8 cellular contexts compared by ENCODE assay signal in genomic region chr19:13163609-13164364, GRCh38. TPM values are rescaled to one million over a fixed set of nuclear protein-coding genes. Genes with fewer than 3 reads are reported as not detected.
DNase-seq lines count a peak whose midpoint lies in the region; ATAC-seq, FAIRE-seq and TF ChIP-seq lines count a peak whose summit lies in the region.

No MANE protein-coding gene starts in this region.

- H3K27ac Mint-ChIP-seq in WTC11 = peak overlapping the region; percentile 100
- peak overlapping the region; percentile 91 for H3K27ac Mint-ChIP-seq in stimulated activated effector memory CD8-positive, alpha-beta T cell treated with anti-CD3 and anti-CD28 coated beads, Interleukin-12 subunit alpha, Interleukin-12 subunit beta, amount 100 ng/mL, for 72 hours

- TF ChIP-seq CTCF in MM.1S (IDR thresholded peaks at IDR 0.05; ENCODE audit: low read length) = no peak
- TF ChIP-seq CTCF in WTC11 (IDR thresholded peaks at IDR 0.05) = no peak
- no peak for TF ChIP-seq CTCF in HepG2 (CRISPR knock-in tag; IDR thresholded peaks at IDR 0.05)

- peak overlapping the region; percentile 69 for H3K4me3 Mint-ChIP-seq in WTC11
- H3K4me3 Mint-ChIP-seq in stimulated activated effector memory CD8-positive, alpha-beta T cell treated with anti-CD3 and anti-CD28 coated beads, Interleukin-12 subunit alpha, Interleukin-12 subunit beta, amount 100 ng/mL, for 72 hours = peak overlapping the region; percentile 76

- in situ Hi-C loops in HepG2 (cut with HindIII; ENCODE audit: extremely low pct_ligation_motif_present, low pct_unique_long_range_greater_than_20kb) = no loop called here

- CTCF ChIA-PET in WTC11 (lab: Charles Lee) = interaction anchor here (0.6 to 3.5 kb wide), 10 partner anchors 9 to 634 kb away, joined by 3 to 42 read pairs (median 4); partner anchors contain the start of genes IER2, NACC1 and STX10
- CTCF ChIA-PET in HepG2 (lab: Yijun Ruan, JAX; ENCODE audit: low intra/inter-chr PET ratio, low total read pairs) = no interaction called here

- H3K27me3 ChIP-seq in MM.1S (replicated peaks; ENCODE audit: insufficient read depth, low read length) (peaks cover 42% of the 10 kb centered on the region), duodenal mucosa (ENCODE audit: control insufficient read depth in 1 of 2, insufficient read depth in 2 of 2, low read length in 2 of 2) (no peaks in the 10 kb centered on the region), HepG2 (ENCODE audit: control insufficient read depth in 1 of 2, insufficient read depth in 2 of 2, low read length in 2 of 2) (no peaks in the 10 kb centered on the region)

- H2AFZ ChIP-seq in MM.1S (ENCODE audit: low read length) (peak overlapping the region; percentile 48), HepG2 (ENCODE audit: low read length) (no peak overlapping the region)

- peak overlapping the region; percentile 88; the same call in 1 of the 2 replicates for H3K4me2 ChIP-seq in MM.1S (ENCODE audit: low read depth, low read length)
- peak overlapping the region; percentile 100 for H3K4me2 ChIP-seq in HepG2 (ENCODE audit: low read depth, low read length)

- POLR2A ChIA-PET in WTC11 (lab: Charles Lee) (interaction anchor here (0.5 to 8.6 kb wide), 5 partner anchors 10 to 1914 kb away, joined by 3 to 167 read pairs (median 13); partner anchors contain the start of genes IER2 and STX10), HepG2 (lab: Yijun Ruan, JAX) (interaction anchor here (0.6 to 10.2 kb wide), 22 partner anchors 7 to 891 kb away, joined by 3 to 108 read pairs (median 4); partner anchors contain the start of genes IER2, NACC1, STX10 and TRMT1)

- H3K9me3 ChIP-seq in MM.1S (replicated peaks; ENCODE audit: insufficient read depth, low read length) (no peaks in the 10 kb centered on the region), duodenal mucosa (ENCODE audit: control insufficient read depth in 1 of 2, low read length in 2 of 2) (no peaks in the 10 kb centered on the region), HepG2 (ENCODE audit: low read length) (no peaks in the 10 kb centered on the region)

- no peak for TF ChIP-seq RAD21 in HepG2 (CRISPR knock-in tag; IDR thresholded peaks at IDR 0.05)

- intact Hi-C loops in HepG2 (cut with micrococcal nuclease; ENCODE audit: unreplicated experiment) = no loop called here

- H3K79me2 ChIP-seq in MM.1S (ENCODE audit: low read length) (no peaks in the 10 kb centered on the region), HepG2 (ENCODE audit: insufficient read depth, low read length) (no peaks in the 10 kb centered on the region)

- 0% methylated on average over 7 of the region's 20 CpGs for WGBS in HepG2 (ENCODE audit: low lambda C conversion rate)

- H3K27ac ChIP-seq in MM.1S (ENCODE audit: low read length) = no peak overlapping the region
- H3K27ac ChIP-seq in duodenal mucosa (ENCODE audit: low read depth, low read length) = peak overlapping the region; percentile 96
- peak overlapping the region; percentile 99 for H3K27ac ChIP-seq in HepG2 (ENCODE audit: extremely low read length, insufficient read depth, low read length)

- H3K9me2 ChIP-seq in MM.1S (replicated peaks; ENCODE audit: insufficient read depth, low read length) = no peaks in the 10 kb centered on the region

- H3K9ac ChIP-seq in MM.1S (ENCODE audit: low read length) (no peak overlapping the region), duodenal mucosa (ENCODE audit: low read depth in 1 of 2, low read length in 2 of 2) (peak overlapping the region; percentile 70 to 87), HepG2 (ENCODE audit: insufficient read depth, low read depth, low read length) (peak overlapping the region; percentile 97)

- peak; percentile 78 for DNase-seq in DMS79 treated with DMSO at 0.1 percent for 48 hours (lab: John Stamatoyannopoulos, UW)
- DNase-seq in MM.1S = no peak
- DNase-seq in WTC11 (ENCODE audit: low spot score) = peak; percentile 80
- DNase-seq in HepG2 (ENCODE audit: low spot score) = peak; percentile 60
- DNase-seq in stimulated activated effector memory CD8-positive, alpha-beta T cell treated with anti-CD3 and anti-CD28 coated beads, Interleukin-12 subunit alpha, Interleukin-12 subunit beta, amount 100 ng/mL, for 72 hours (ENCODE audit: low spot score in 2 of 2) = peak; percentile 39 to 76
- no peak for DNase-seq in NCI-H446 treated with DMSO at 0.1 percent for 48 hours (lab: John Stamatoyannopoulos, UW)

- peak; percentile 15 for ATAC-seq in WTC11
- ATAC-seq in HepG2 = peak; percentile 28
- ATAC-seq in stimulated activated effector memory CD8-positive, alpha-beta T cell treated with anti-CD3 and anti-CD28 coated beads, Interleukin-12 subunit alpha, Interleukin-12 subunit beta, amount 100 ng/mL, for 72 hours = peak; percentile 38
- no peak for ATAC-seq in HG02623 (IDR thresholded peaks at IDR 0.05; ENCODE audit: unreplicated experiment)

- no peak for FAIRE-seq in HepG2 (lab: Jason Lieb, UNC)

- TF ChIP-seq POLR2A in HepG2 (IDR thresholded peaks at IDR 0.05; ENCODE audit: insufficient read depth in 1 of 2, low read depth in 2 of 2, low read length in 2 of 2) = no peak; a peak in 2 of 4 replicates

- peak overlapping the region; percentile 21; the same call in 1 of the 2 replicates for H3K4me3 ChIP-seq in MM.1S (ENCODE audit: low read length)
- H3K4me3 ChIP-seq in duodenal mucosa (ENCODE audit: low read depth in 1 of 2, low read length in 2 of 2) = peak overlapping the region; percentile 65 to 67
- peak overlapping the region; percentile 63 to 81 (median 64) for H3K4me3 ChIP-seq in HepG2 (replicated peaks in 1 of 3; ENCODE audit: insufficient read depth in 1 of 3, low read depth in 2 of 3, low read length in 3 of 3)

- no peaks in the 10 kb centered on the region for H3K36me3 Mint-ChIP-seq in WTC11
- peaks cover 5% of the 10 kb centered on the region for H3K36me3 Mint-ChIP-seq in stimulated activated effector memory CD8-positive, alpha-beta T cell treated with anti-CD3 and anti-CD28 coated beads, Interleukin-12 subunit alpha, Interleukin-12 subunit beta, amount 100 ng/mL, for 72 hours

- H4K20me1 ChIP-seq in MM.1S (ENCODE audit: insufficient read depth, low read length) (no peaks in the 10 kb centered on the region), HepG2 (ENCODE audit: insufficient read depth, low read length) (no peaks in the 10 kb centered on the region)

- H3K36me3 ChIP-seq in MM.1S (replicated peaks; ENCODE audit: insufficient read depth, low read length) (no peaks in the 10 kb centered on the region), duodenal mucosa (ENCODE audit: control insufficient read depth in 1 of 2, insufficient read depth in 2 of 2, low read length in 2 of 2) (no peaks in the 10 kb centered on the region), HepG2 (replicated peaks in 1 of 2; ENCODE audit: control insufficient read depth in 1 of 2, insufficient read depth in 2 of 2, low read length in 2 of 2) (no peaks in the 10 kb centered on the region)

- H3F3A ChIP-seq in MM.1S (ENCODE audit: insufficient read depth, low read length) = 0 out of 2 replicates have a peak, but pooled peaks cover 7% of the 10 kb centered on the region

- no peaks in the 10 kb centered on the region for H3K27me3 Mint-ChIP-seq in WTC11 (ENCODE audit: low read depth)

- peaks cover 59% of the 10 kb centered on the region for H3K4me1 Mint-ChIP-seq in WTC11
- H3K4me1 Mint-ChIP-seq in stimulated activated effector memory CD8-positive, alpha-beta T cell treated with anti-CD3 and anti-CD28 coated beads, Interleukin-12 subunit alpha, Interleukin-12 subunit beta, amount 100 ng/mL, for 72 hours = peaks cover 55% of the 10 kb centered on the region

- no peaks in the 10 kb centered on the region for H3K9me3 Mint-ChIP-seq in WTC11
- no peaks in the 10 kb centered on the region for H3K9me3 Mint-ChIP-seq in stimulated activated effector memory CD8-positive, alpha-beta T cell treated with anti-CD3 and anti-CD28 coated beads, Interleukin-12 subunit alpha, Interleukin-12 subunit beta, amount 100 ng/mL, for 72 hours

- no TSS peak for BruUV-seq in HepG2 (replicated peaks; lab: Mats Ljungman, UMichigan)

- H3K4me1 ChIP-seq in MM.1S (ENCODE audit: low read length) = peaks cover 24% of the 10 kb centered on the region
- peaks cover 35 to 49% of the 10 kb centered on the region in 2 donors for H3K4me1 ChIP-seq in duodenal mucosa (ENCODE audit: control insufficient read depth in 1 of 2, insufficient read depth in 2 of 2, low read length in 2 of 2)
- peaks cover 61% of the 10 kb centered on the region for H3K4me1 ChIP-seq in HepG2 (ENCODE audit: insufficient read depth, low read length)

- TF ChIP-seq EP300 in HepG2 (IDR thresholded peaks at IDR 0.05; ENCODE audit: low read depth in 2 of 2, low read length in 2 of 2) = no peak; a peak in 1 of 4 replicates
- no peak for TF ChIP-seq EP300 in HepG2 (CRISPR knock-in tag; IDR thresholded peaks at IDR 0.05; ENCODE audit: borderline replicate concordance)

RNA-seq across cellular contexts. Expression of gene IER2, which starts 13.6 kb away (rescaled TPM):
- total RNA-seq in WTC11 (2021) = 138 to 154 TPM (median 150 TPM) in 3 replicates
- total RNA-seq in HepG2 (2016; rRNA removed; fragmentation: Illumina TruSeq; extraction: Trizol) = 10.0 and 14.3 TPM in 2 replicates
- 5.0 and 5.9 TPM in 2 replicates for total RNA-seq in HepG2 (2016; cell fraction: cytosol; rRNA removed; fragmentation: Illumina TruSeq; extraction: Trizol; ENCODE audit: low read depth)
- 8.1 and 16.1 TPM in 2 replicates for total RNA-seq in HepG2 (2016; cell fraction: insoluble cytoplasmic fraction; rRNA removed; fragmentation: Illumina TruSeq; extraction: Trizol)
- 10.0 and 11.1 TPM in 2 replicates for total RNA-seq in HepG2 (2016; cell fraction: membrane; rRNA removed; fragmentation: Illumina TruSeq; extraction: Trizol)
- 12.6 and 13.6 TPM in 2 replicates for total RNA-seq in HepG2 (2016; cell fraction: nucleus; rRNA removed; fragmentation: Illumina TruSeq; extraction: Trizol)
- polyA plus RNA-seq in HepG2 (2011; rRNA removed) = 10.1 and 12.9 TPM in 2 replicates
- polyA plus RNA-seq in HepG2 (2011; cell fraction: cytosol; rRNA removed) = 14.4 and 15.3 TPM in 2 replicates
- polyA plus RNA-seq in HepG2 (2011; cell fraction: nucleus; rRNA removed) = 84.6 and 97.2 TPM in 2 replicates
- polyA plus RNA-seq in HepG2 (2012) = 20.1 and 25.8 TPM in 2 replicates
- 5.5 and 5.8 TPM in 2 replicates for polyA plus RNA-seq in HepG2 (2016; cell fraction: cytosol; fragmentation: Illumina TruSeq; extraction: Trizol; ENCODE audit: low read depth)
- polyA plus RNA-seq in HepG2 (2016; cell fraction: insoluble cytoplasmic fraction; fragmentation: Illumina TruSeq; extraction: Trizol; ENCODE audit: low read depth) = 17.5 and 22.6 TPM in 2 replicates
- 9.7 and 9.8 TPM in 2 replicates for polyA plus RNA-seq in HepG2 (2016; cell fraction: membrane; fragmentation: Illumina TruSeq; extraction: Trizol; ENCODE audit: low read depth)
- 39.1 and 40.8 TPM in 2 replicates for polyA plus RNA-seq in HepG2 (2016; cell fraction: nucleus; fragmentation: Illumina TruSeq; extraction: Trizol; ENCODE audit: insufficient read depth, low read depth)
- 8.1 and 9.7 TPM in 2 replicates for polyA minus RNA-seq in HepG2 (2011; rRNA and poly(A)+ RNA removed; ENCODE audit: low replicate concordance)
- 7.0 and 7.3 TPM in 2 replicates for polyA minus RNA-seq in HepG2 (2011; cell fraction: cytosol; rRNA and poly(A)+ RNA removed)
- polyA minus RNA-seq in HepG2 (2011; cell fraction: nucleus; rRNA and poly(A)+ RNA removed) = 9.7 and 9.9 TPM in 2 replicates

RNA-seq across cellular contexts. Expression of gene STX10, which starts 13.6 kb away (rescaled TPM):
- total RNA-seq in WTC11 (2021) (53.7 to 56.9 TPM (median 54.6 TPM) in 3 replicates), HepG2 (2016; rRNA removed; fragmentation: Illumina TruSeq; extraction: Trizol) (36.8 and 47.9 TPM in 2 replicates)
- 56.0 and 67.5 TPM in 2 replicates for total RNA-seq in HepG2 (2016; cell fraction: cytosol; rRNA removed; fragmentation: Illumina TruSeq; extraction: Trizol; ENCODE audit: low read depth)
- 33.4 and 50.3 TPM in 2 replicates for total RNA-seq in HepG2 (2016; cell fraction: insoluble cytoplasmic fraction; rRNA removed; fragmentation: Illumina TruSeq; extraction: Trizol)
- 78.5 and 90.1 TPM in 2 replicates for total RNA-seq in HepG2 (2016; cell fraction: membrane; rRNA removed; fragmentation: Illumina TruSeq; extraction: Trizol)
- 27.2 and 35.2 TPM in 2 replicates for total RNA-seq in HepG2 (2016; cell fraction: nucleus; rRNA removed; fragmentation: Illumina TruSeq; extraction: Trizol)
- 66.4 and 85.5 TPM in 2 replicates for polyA plus RNA-seq in HepG2 (2011; rRNA removed)
- 58.0 and 78.9 TPM in 2 replicates for polyA plus RNA-seq in HepG2 (2011; cell fraction: cytosol; rRNA removed)
- 198 and 219 TPM in 2 replicates for polyA plus RNA-seq in HepG2 (2011; cell fraction: nucleus; rRNA removed)
- 28.8 and 43.3 TPM in 2 replicates for polyA plus RNA-seq in HepG2 (2012)
- 79.7 and 89.7 TPM in 2 replicates for polyA plus RNA-seq in HepG2 (2016; cell fraction: cytosol; fragmentation: Illumina TruSeq; extraction: Trizol; ENCODE audit: low read depth)
- 39.4 and 44.9 TPM in 2 replicates for polyA plus RNA-seq in HepG2 (2016; cell fraction: insoluble cytoplasmic fraction; fragmentation: Illumina TruSeq; extraction: Trizol; ENCODE audit: low read depth)
- 85.7 and 88.6 TPM in 2 replicates for polyA plus RNA-seq in HepG2 (2016; cell fraction: membrane; fragmentation: Illumina TruSeq; extraction: Trizol; ENCODE audit: low read depth)
- 76.5 and 85.3 TPM in 2 replicates for polyA plus RNA-seq in HepG2 (2016; cell fraction: nucleus; fragmentation: Illumina TruSeq; extraction: Trizol; ENCODE audit: insufficient read depth, low read depth)
- 37.6 and 153 TPM in 2 replicates for polyA minus RNA-seq in HepG2 (2011; rRNA and poly(A)+ RNA removed; ENCODE audit: low replicate concordance)
- 11.9 and 14.2 TPM in 2 replicates for polyA minus RNA-seq in HepG2 (2011; cell fraction: cytosol; rRNA and poly(A)+ RNA removed)
- 10.3 and 12.1 TPM in 2 replicates for polyA minus RNA-seq in HepG2 (2011; cell fraction: nucleus; rRNA and poly(A)+ RNA removed)

RNA-seq across cellular contexts. Expression of gene NACC1, which starts 45.7 kb away (rescaled TPM):
- total RNA-seq in WTC11 (2021) = 212 to 237 TPM (median 213 TPM) in 3 replicates
- 31.8 and 46.7 TPM in 2 replicates for total RNA-seq in HepG2 (2016; rRNA removed; fragmentation: Illumina TruSeq; extraction: Trizol)
- total RNA-seq in HepG2 (2016; cell fraction: cytosol; rRNA removed; fragmentation: Illumina TruSeq; extraction: Trizol; ENCODE audit: low read depth) = 6.8 and 8.2 TPM in 2 replicates
- 29.7 and 42.3 TPM in 2 replicates for total RNA-seq in HepG2 (2016; cell fraction: insoluble cytoplasmic fraction; rRNA removed; fragmentation: Illumina TruSeq; extraction: Trizol)
- total RNA-seq in HepG2 (2016; cell fraction: membrane; rRNA removed; fragmentation: Illumina TruSeq; extraction: Trizol) = 37.1 and 38.6 TPM in 2 replicates
- total RNA-seq in HepG2 (2016; cell fraction: nucleus; rRNA removed; fragmentation: Illumina TruSeq; extraction: Trizol) = 21.0 and 21.3 TPM in 2 replicates
- polyA plus RNA-seq in HepG2 (2011; rRNA removed) = 42.3 and 55.2 TPM in 2 replicates
- 33.3 and 62.6 TPM in 2 replicates for polyA plus RNA-seq in HepG2 (2011; cell fraction: cytosol; rRNA removed)
- 93.5 and 114 TPM in 2 replicates for polyA plus RNA-seq in HepG2 (2011; cell fraction: nucleus; rRNA removed)
- 13.2 and 18.2 TPM in 2 replicates for polyA plus RNA-seq in HepG2 (2012)
- polyA plus RNA-seq in HepG2 (2016; cell fraction: cytosol; fragmentation: Illumina TruSeq; extraction: Trizol; ENCODE audit: low read depth) = 6.3 and 6.7 TPM in 2 replicates
- 35.6 and 46.3 TPM in 2 replicates for polyA plus RNA-seq in HepG2 (2016; cell fraction: insoluble cytoplasmic fraction; fragmentation: Illumina TruSeq; extraction: Trizol; ENCODE audit: low read depth)
- 28.2 and 28.5 TPM in 2 replicates for polyA plus RNA-seq in HepG2 (2016; cell fraction: membrane; fragmentation: Illumina TruSeq; extraction: Trizol; ENCODE audit: low read depth)
- polyA plus RNA-seq in HepG2 (2016; cell fraction: nucleus; fragmentation: Illumina TruSeq; extraction: Trizol; ENCODE audit: insufficient read depth, low read depth) = 37.4 and 39.4 TPM in 2 replicates
- polyA minus RNA-seq in HepG2 (2011; rRNA and poly(A)+ RNA removed; ENCODE audit: low replicate concordance) = 91.1 and 200 TPM in 2 replicates
- polyA minus RNA-seq in HepG2 (2011; cell fraction: cytosol; rRNA and poly(A)+ RNA removed) = 45.0 and 58.7 TPM in 2 replicates
- 12.7 and 13.6 TPM in 2 replicates for polyA minus RNA-seq in HepG2 (2011; cell fraction: nucleus; rRNA and poly(A)+ RNA removed)

RNA-seq across cellular contexts. Expression of gene TRMT1, which starts 47.2 kb away (rescaled TPM):
- 84.0 to 106 TPM (median 86.0 TPM) in 3 replicates for total RNA-seq in WTC11 (2021)
- total RNA-seq in HepG2 (2016; rRNA removed; fragmentation: Illumina TruSeq; extraction: Trizol) = 27.9 and 44.1 TPM in 2 replicates
- 9.6 and 11.8 TPM in 2 replicates for total RNA-seq in HepG2 (2016; cell fraction: cytosol; rRNA removed; fragmentation: Illumina TruSeq; extraction: Trizol; ENCODE audit: low read depth)
- 23.9 and 45.4 TPM in 2 replicates for total RNA-seq in HepG2 (2016; cell fraction: insoluble cytoplasmic fraction; rRNA removed; fragmentation: Illumina TruSeq; extraction: Trizol)
- total RNA-seq in HepG2 (2016; cell fraction: membrane; rRNA removed; fragmentation: Illumina TruSeq; extraction: Trizol) = 14.3 and 15.5 TPM in 2 replicates
- 55.3 and 60.2 TPM in 2 replicates for total RNA-seq in HepG2 (2016; cell fraction: nucleus; rRNA removed; fragmentation: Illumina TruSeq; extraction: Trizol)
- 35.5 and 42.9 TPM in 2 replicates for polyA plus RNA-seq in HepG2 (2011; rRNA removed)
- 16.0 and 24.0 TPM in 2 replicates for polyA plus RNA-seq in HepG2 (2011; cell fraction: cytosol; rRNA removed)
- 421 and 529 TPM in 2 replicates for polyA plus RNA-seq in HepG2 (2011; cell fraction: nucleus; rRNA removed)
- polyA plus RNA-seq in HepG2 (2012) = 22.9 and 29.0 TPM in 2 replicates
- 9.7 and 9.9 TPM in 2 replicates for polyA plus RNA-seq in HepG2 (2016; cell fraction: cytosol; fragmentation: Illumina TruSeq; extraction: Trizol; ENCODE audit: low read depth)
- 24.6 and 27.1 TPM in 2 replicates for polyA plus RNA-seq in HepG2 (2016; cell fraction: insoluble cytoplasmic fraction; fragmentation: Illumina TruSeq; extraction: Trizol; ENCODE audit: low read depth)
- polyA plus RNA-seq in HepG2 (2016; cell fraction: membrane; fragmentation: Illumina TruSeq; extraction: Trizol; ENCODE audit: low read depth) = 10.7 and 11.5 TPM in 2 replicates
- polyA plus RNA-seq in HepG2 (2016; cell fraction: nucleus; fragmentation: Illumina TruSeq; extraction: Trizol; ENCODE audit: insufficient read depth, low read depth) = 144 and 171 TPM in 2 replicates
- 61.2 and 61.3 TPM in 2 replicates for polyA minus RNA-seq in HepG2 (2011; rRNA and poly(A)+ RNA removed; ENCODE audit: low replicate concordance)
- polyA minus RNA-seq in HepG2 (2011; cell fraction: cytosol; rRNA and poly(A)+ RNA removed) = 12.5 and 24.5 TPM in 2 replicates
- 44.6 and 48.9 TPM in 2 replicates for polyA minus RNA-seq in HepG2 (2011; cell fraction: nucleus; rRNA and poly(A)+ RNA removed)

Comparison
In these comparisons a context has a peak if more than half of its experiments do, and no peak if none do; other contexts are left out.
1. DNase-seq: peak in DMS79 treated with DMSO at 0.1 percent for 48 hours (single experiment), WTC11 (single experiment), HepG2 (single experiment) and stimulated activated effector memory CD8-positive, alpha-beta T cell treated with anti-CD3 and anti-CD28 coated beads, Interleukin-12 subunit alpha, Interleukin-12 subunit beta, amount 100 ng/mL, for 72 hours (2 of 2); none in MM.1S (single experiment) and NCI-H446 treated with DMSO at 0.1 percent for 48 hours (single experiment).
2. Peak in every context shown above with its lines, with median percentiles within 50 percentile points of each other: H3K4me3 ChIP-seq.